In the genomic region with DNA sequence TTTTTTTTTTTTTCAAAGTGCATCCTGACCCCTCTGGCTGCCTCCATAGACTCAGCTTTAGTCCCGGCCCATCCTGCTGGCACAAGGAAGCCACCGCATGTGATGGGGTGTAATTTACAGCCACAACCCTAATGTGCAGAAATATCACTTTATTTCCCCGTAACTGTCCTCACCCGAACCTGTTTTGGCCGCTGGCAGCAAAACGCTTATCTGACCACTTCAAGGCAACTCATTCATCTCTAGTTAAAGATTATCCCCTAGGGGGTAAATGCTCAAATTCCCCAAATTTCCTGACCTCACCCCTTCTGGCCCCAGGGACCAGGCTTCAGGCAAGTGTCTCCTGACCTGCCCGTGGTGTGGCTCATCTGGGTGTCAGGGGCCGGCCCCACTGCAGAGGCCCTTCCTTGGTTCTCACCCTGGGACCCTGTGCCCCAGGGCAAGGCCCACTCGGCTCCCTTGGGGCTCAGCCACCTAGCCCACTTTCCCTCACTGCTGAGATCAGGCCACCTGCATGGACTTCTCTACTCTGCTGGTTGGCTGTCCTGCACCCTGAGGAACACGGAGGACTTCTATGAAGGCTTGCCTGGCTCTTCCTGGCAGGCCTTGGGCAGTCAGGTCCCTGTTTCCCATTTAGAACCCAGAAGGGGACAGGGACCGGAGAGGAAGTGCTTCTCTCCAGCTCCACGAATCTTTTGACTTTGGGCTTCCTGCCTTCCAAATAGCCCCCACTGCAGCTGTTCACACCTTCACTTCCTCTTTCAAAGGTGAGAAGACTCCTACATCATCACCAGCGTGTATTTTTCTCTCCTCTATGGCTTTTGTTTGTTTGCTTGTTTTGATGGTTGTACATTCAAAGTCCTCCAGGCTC, we compare ENCODE assay signal across 8 cellular contexts. TPM values are rescaled to one million over a fixed set of nuclear protein-coding genes. Genes with fewer than 3 reads are reported as not detected.
DNase-seq lines count a peak whose midpoint lies in the region; ATAC-seq, FAIRE-seq and TF ChIP-seq lines count a peak whose summit lies in the region.

No MANE protein-coding gene starts in this region.

- no peaks in the 10 kb centered on the region for H3K36me3 ChIP-seq in PC-9 (ENCODE audit: low read depth)

- H3K79me2 ChIP-seq in PC-9 (ENCODE audit: low read depth), result no peaks in the 10 kb centered on the region

- TF ChIP-seq CTCF in PC-9 (conservative IDR thresholded peaks at IDR 0.05), result no peak

- no peak for DNase-seq in GM12892 (ENCODE audit: insufficient read length)
- DNase-seq in PC-9, result peak in 1 of 2 experiments; percentile 86
- DNase-seq in left ventricle myocardium superior, result no peak
- no peak for DNase-seq in AML-193 (lab: John Stamatoyannopoulos, UW)
- no peak for DNase-seq in mucosa of gallbladder (ENCODE audit: low spot score)
- no peak for DNase-seq in erythroblast (lab: John Stamatoyannopoulos, UW)
- DNase-seq in NCI-H1694 treated with DMSO at 0.1 percent for 48 hours (lab: John Stamatoyannopoulos, UW), result no peak

- BruUV-seq in PC-9 (replicated peaks; lab: Mats Ljungman, UMichigan), result no TSS peak

- peak overlapping the region; percentile 88 for H3K27ac ChIP-seq in PC-9

- peak; percentile 77 for FAIRE-seq in GM12892 (lab: Jason Lieb, UNC)

- CTCF ChIA-PET in PC-9 (lab: Charles Lee), result interaction anchor here (0.6 to 1.5 kb wide), 7 partner anchors 55 to 425 kb away, joined by 3 to 12 read pairs (median 5); no protein-coding TSS in a partner anchor

- no peaks in the 10 kb centered on the region for H3K9me3 ChIP-seq in PC-9 (ENCODE audit: insufficient read depth, low read depth)

- no peaks in the 10 kb centered on the region for H3K27me3 ChIP-seq in PC-9 (ENCODE audit: insufficient read depth, low read depth)

- H4K20me1 ChIP-seq in PC-9 (ENCODE audit: insufficient read depth), result no peaks in the 10 kb centered on the region

- peak overlapping the region; percentile 63 for H2AFZ ChIP-seq in PC-9

- intact Hi-C loops in PC-9 (cut with micrococcal nuclease; ENCODE audit: unreplicated experiment) (loop anchor here (1.0 to 5.0 kb wide), 6 partner anchors 54 to 350 kb away; a partner anchor contains a TSS), left ventricle myocardium superior (cut with micrococcal nuclease) (loop anchor here (5.0 kb wide), 1 partner anchor 256 kb away; no protein-coding TSS in a partner anchor)

- ATAC-seq in GM21619 (IDR thresholded peaks at IDR 0.05; ENCODE audit: unreplicated experiment) (peak; percentile 55), left ventricle myocardium superior (peak; percentile 8)

- no peaks in the 10 kb centered on the region for H3K9me2 ChIP-seq in PC-9 (ENCODE audit: insufficient read depth)

- H3F3A ChIP-seq in PC-9 (ENCODE audit: insufficient read depth, low read depth), result peaks cover 29% of the 10 kb centered on the region

- peak; percentile 30; the same call in 1 of the 2 replicates for TF ChIP-seq POLR2A in GM12892 (IDR thresholded peaks at IDR 0.05; ENCODE audit: low read depth, low read length)
- TF ChIP-seq POLR2A in erythroblast (IDR thresholded peaks at IDR 0.05; ENCODE audit: low read length), result no peak

- POLR2A ChIA-PET in PC-9 (lab: Charles Lee; ENCODE audit: unreplicated experiment), result no interaction called here

- H3K4me1 ChIP-seq in PC-9 (replicated peaks; ENCODE audit: insufficient read depth), result peaks cover 37% of the 10 kb centered on the region

- peak overlapping the region; percentile 3; the same call in 1 of the 2 replicates for H3K4me3 ChIP-seq in PC-9

- peak overlapping the region; percentile 60 for H3K4me2 ChIP-seq in PC-9

RNA-seq across cellular contexts. Expression of a gene that starts 53.3 kb away (rescaled TPM):
- polyA plus RNA-seq in GM12892 (2012; ENCODE audit: missing spikeins), result 1.0 TPM
- 3.2 TPM in 1 of 2 replicates, not detected in the other for total RNA-seq in PC-9 (2021)
- 15.2 TPM for total RNA-seq in left ventricle myocardium superior
- total RNA-seq in mucosa of gallbladder, result 1.8 TPM
